In genomic region chr6:108896111-108896661, GRCh38 we compare ENCODE assay signal across 8 cellular contexts. TPM values are rescaled to one million over a fixed set of nuclear protein-coding genes. Genes with fewer than 3 reads are reported as not detected.
A peak's percentile ranks its signal among the peaks of the same experiment; 100 is the strongest.
DNase-seq lines count a peak whose midpoint lies in the region; ATAC-seq and TF ChIP-seq lines count a peak whose summit lies in the region.

No MANE protein-coding gene starts in this region.

- TF ChIP-seq CTCF in MCF 10A (IDR thresholded peaks at IDR 0.05; ENCODE audit: unreplicated experiment) (no peak), BE2C (IDR thresholded peaks at IDR 0.05; ENCODE audit: low read depth, low read length) (no peak)

- H3K36me3 ChIP-seq in muscle layer of duodenum (ENCODE audit: control insufficient read depth in 1 of 2, insufficient read depth in 2 of 2, low read length in 2 of 2) (peaks cover 0 to 7% of the 10 kb centered on the region in 2 donors), BE2C (no peaks in the 10 kb centered on the region)

- H3K27me3 Mint-ChIP-seq in MCF 10A (ENCODE audit: insufficient read depth, unreplicated experiment), result no peaks in the 10 kb centered on the region

- POLR2A ChIA-PET in MCF 10A (lab: Yijun Ruan, JAX), result interaction anchor here (0.6 to 3.4 kb wide), 14 partner anchors 106 to 487 kb away, joined by 3 to 14 read pairs (median 4); no protein-coding TSS in a partner anchor

- H3K27ac ChIP-seq in muscle layer of duodenum (ENCODE audit: low read length), result peak overlapping the region; percentile 86

- DNase-seq in ELR (ENCODE audit: low read depth) (peak; percentile 83), M059J (ENCODE audit: low read depth) (peak; percentile 84), MCF 10A (ENCODE audit: unreplicated experiment) (peak; percentile 88), BE2C (no peak), iPS-NIHi11 (ENCODE audit: low spot score) (no peak), activated gamma-delta T cell (lab: John Stamatoyannopoulos, UW) (no peak)

- peak overlapping the region; percentile 40 for H3K4me3 Mint-ChIP-seq in MCF 10A (ENCODE audit: unreplicated experiment)

- no peaks in the 10 kb centered on the region for H3K27me3 ChIP-seq in muscle layer of duodenum (ENCODE audit: low read depth, low read length)
- H3K27me3 ChIP-seq in BE2C, result no peaks in the 10 kb centered on the region

- no peak for ATAC-seq in HG03354 (IDR thresholded peaks at IDR 0.05; ENCODE audit: poor library complexity, severe bottlenecking, unreplicated experiment)

- no TSS peak for BruUV-seq in MCF 10A (replicated peaks; lab: Mats Ljungman, UMichigan)

- H3K36me3 Mint-ChIP-seq in MCF 10A (ENCODE audit: insufficient read depth, unreplicated experiment), result no peaks in the 10 kb centered on the region

- H3K9me3 ChIP-seq in muscle layer of duodenum (ENCODE audit: control insufficient read depth in 1 of 2, low read length in 2 of 2), result no peaks in the 10 kb centered on the region
- no peaks in the 10 kb centered on the region for H3K9me3 ChIP-seq in BE2C

- H3K4me3 ChIP-seq in muscle layer of duodenum (ENCODE audit: low read depth in 1 of 2, low read length in 2 of 2) (no peak overlapping the region), BE2C (ENCODE audit: low read depth, low read length) (no peak overlapping the region)

- H3K4me1 Mint-ChIP-seq in MCF 10A (ENCODE audit: insufficient read depth, unreplicated experiment), result peaks cover 29% of the 10 kb centered on the region

- H3K4me1 ChIP-seq in muscle layer of duodenum (ENCODE audit: control insufficient read depth in 1 of 2, insufficient read depth in 2 of 2, low read length in 2 of 2) (peaks cover 3 to 15% of the 10 kb centered on the region in 2 donors), BE2C (peaks cover 11% of the 10 kb centered on the region)

- intact Hi-C loops in MCF 10A (cut with micrococcal nuclease), result loop anchor here (1.0 to 2.0 kb wide), 2 partner anchors 163 to 207 kb away; no protein-coding TSS in a partner anchor

- H3K27ac Mint-ChIP-seq in MCF 10A (ENCODE audit: low read depth, unreplicated experiment), result peak overlapping the region; percentile 97

- no peaks in the 10 kb centered on the region for H3K9me3 Mint-ChIP-seq in MCF 10A (ENCODE audit: unreplicated experiment)

- CTCF ChIA-PET in MCF 10A (lab: Yijun Ruan, JAX), result interaction anchor here (2.6 to 4.2 kb wide), 2 partner anchors 19 to 176 kb away, joined by 9 to 19 read pairs; no protein-coding TSS in a partner anchor

RNA-seq across cellular contexts. Expression of gene ARMC2, which starts 48.0 kb away (rescaled TPM):
- 1.7 and 2.5 TPM in 2 replicates for total RNA-seq in M059J (2014; rRNA removed; shearing (Covaris generic))
- 1.6 and 3.2 TPM in 2 replicates for total RNA-seq in MCF 10A (2022)
- polyA plus RNA-seq in BE2C (2012; ENCODE audit: insufficient read depth, insufficient read length, low read depth), result 2.5 TPM

Comparison
In these comparisons a context has a peak if more than half of its experiments do, and no peak if none do; other contexts are left out.
1. DNase-seq: peak in ELR (single experiment), M059J (single experiment) and MCF 10A (single experiment); none in BE2C (single experiment), iPS-NIHi11 (single experiment) and activated gamma-delta T cell (single experiment).